1 cellular context compared by ENCODE assay signal in genomic region chr9:98957826-98958225, GRCh38.
TF ChIP-seq lines count a peak whose summit lies in the region.

No MANE protein-coding gene starts in this region.

TF ChIP-seq in IMR-90, 13 proteins besides CTCF, POLR2A, EP300 and RAD21 (continued from another document):
- TF ChIP-seq USF2 (IDR thresholded peaks at IDR 0.05; ENCODE audit: low read depth, low read length) (no peak), RFX5 (IDR thresholded peaks at IDR 0.05; ENCODE audit: low read depth, low read length) (no peak), BHLHE40 (IDR thresholded peaks at IDR 0.05; ENCODE audit: low read depth, low read length) (no peak), CHD1 (IDR thresholded peaks at IDR 0.05; ENCODE audit: low read depth, low read length) (no peak), NFE2L2 (IDR thresholded peaks at IDR 0.05; ENCODE audit: low read depth, low read length) (no peak), SMC3 (IDR thresholded peaks at IDR 0.05; ENCODE audit: low read depth, low read length) (no peak)
